ENCODE assay signal across 8 cellular contexts in the genomic region with DNA sequence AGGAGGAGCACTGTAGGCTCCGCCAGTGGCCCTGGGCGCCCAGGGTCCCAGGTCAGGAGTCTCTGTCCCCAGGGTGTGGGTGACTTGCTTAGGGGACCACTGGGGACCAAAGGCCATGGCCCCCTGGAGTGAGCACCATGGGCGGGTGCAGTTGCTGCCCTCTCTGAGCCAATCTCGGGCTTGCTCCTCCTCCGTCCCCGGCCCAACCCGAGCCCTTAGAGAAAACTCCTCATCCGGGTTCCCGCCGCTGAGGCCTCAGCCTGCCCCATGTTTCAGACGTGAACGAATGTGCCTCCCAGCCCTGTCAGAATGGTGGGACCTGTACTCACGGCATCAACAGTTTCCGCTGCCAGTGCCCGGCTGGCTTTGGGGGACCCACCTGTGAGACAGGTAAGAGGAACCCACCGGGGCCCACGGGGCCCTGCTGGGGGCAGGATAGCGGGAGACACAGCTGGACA. TPM values are rescaled to one million over a fixed set of nuclear protein-coding genes. Genes with fewer than 3 reads are reported as not detected.
DNase-seq lines count a peak whose midpoint lies in the region; ATAC-seq lines count a peak whose summit lies in the region.

No MANE protein-coding gene starts in this region.

- peaks cover 14% of the 10 kb centered on the region for H3K4me1 ChIP-seq in CD8-positive, alpha-beta memory T cell (ENCODE audit: insufficient read depth, low read length)

- no peaks in the 10 kb centered on the region for H3K36me3 ChIP-seq in CD8-positive, alpha-beta memory T cell (ENCODE audit: insufficient read depth, low read length)

- peak overlapping the region; percentile 73 to 94 (median 85) for H3K4me3 Mint-ChIP-seq in CD8-positive, alpha-beta memory T cell
- peak overlapping the region; percentile 29 to 70 (median 35) for H3K4me3 Mint-ChIP-seq in immature natural killer cell

- no peaks in the 10 kb centered on the region for H3K9me3 ChIP-seq in CD8-positive, alpha-beta memory T cell (ENCODE audit: low read length)

- no peaks in the 10 kb centered on the region for H3K27me3 ChIP-seq in CD8-positive, alpha-beta memory T cell (ENCODE audit: insufficient read depth, low read length, poor library complexity, severe bottlenecking)

- POLR2A ChIA-PET in CD8-positive, alpha-beta memory T cell (lab: Charles Lee), result no interaction called here

- ATAC-seq in GM21381 (IDR thresholded peaks at IDR 0.05; ENCODE audit: unreplicated experiment) (peak; percentile 18), GM18858 (IDR thresholded peaks at IDR 0.05; ENCODE audit: unreplicated experiment) (no peak)

- H3K4me3 ChIP-seq in CD8-positive, alpha-beta memory T cell (ENCODE audit: low read length), result peak overlapping the region; percentile 65

- DNase-seq in CD8-positive, alpha-beta memory T cell, result peak in 1 of 5 donors; percentile 59
- DNase-seq in RPMI8226 (peak; percentile 19), immature natural killer cell (no peak), NCI-H2107 (lab: John Stamatoyannopoulos, UW) (no peak), HPDE6-E6E7 (ENCODE audit: extremely low spot score) (no peak), GF-D8 (lab: John Stamatoyannopoulos, UW) (no peak)

- CTCF ChIA-PET in CD8-positive, alpha-beta memory T cell (lab: Charles Lee), result no interaction called here

- peak overlapping the region; percentile 43 for H3K27ac ChIP-seq in CD8-positive, alpha-beta memory T cell (ENCODE audit: low read depth, low read length)

- H3K9me3 Mint-ChIP-seq in CD8-positive, alpha-beta memory T cell, result no peaks in the 10 kb centered on the region
- H3K9me3 Mint-ChIP-seq in immature natural killer cell, result no peaks in the 10 kb centered on the region

- peaks cover 11 to 46% (median 14%) of the 10 kb centered on the region in 3 donors for H3K4me1 Mint-ChIP-seq in CD8-positive, alpha-beta memory T cell
- peaks cover 0 to 9% of the 10 kb centered on the region in 2 donors for H3K4me1 Mint-ChIP-seq in immature natural killer cell

- peak overlapping the region in 4 of 8 donors; percentile 77 to 97 (median 90) for H3K27ac Mint-ChIP-seq in CD8-positive, alpha-beta memory T cell
- no peak overlapping the region for H3K27ac Mint-ChIP-seq in immature natural killer cell

- H3K27me3 Mint-ChIP-seq in CD8-positive, alpha-beta memory T cell, result peaks cover 1 to 4% of the 10 kb centered on the region in 2 donors
- H3K27me3 Mint-ChIP-seq in immature natural killer cell (ENCODE audit: low read depth in 3 of 3), result peaks cover 0 to 2% (median 1%) of the 10 kb centered on the region in 3 donors

- peaks cover 0 to 10% (median 0%) of the 10 kb centered on the region in 3 donors for H3K36me3 Mint-ChIP-seq in CD8-positive, alpha-beta memory T cell
- no peaks in the 10 kb centered on the region for H3K36me3 Mint-ChIP-seq in immature natural killer cell

RNA-seq across cellular contexts. Expression of a gene that starts 38.6 kb away (rescaled TPM):
- 1 to 10 TPM; 1.8 to 3.5 TPM for total RNA-seq in CD8-positive, alpha-beta memory T cell
- polyA plus RNA-seq in CD8-positive, alpha-beta memory T cell, result 0.90 TPM
- under 1 TPM in 2 of 3 donors, not detected in 1; 0.24 to 0.56 TPM for polyA plus RNA-seq in immature natural killer cell
